In genomic region chr11:27296406-27296994, GRCh38 we compare ENCODE assay signal across 8 cellular contexts.
DNase-seq lines count a peak whose midpoint lies in the region; ATAC-seq, FAIRE-seq and TF ChIP-seq lines count a peak whose summit lies in the region.

No MANE protein-coding gene starts in this region.

- 0 out of 2 replicates have a peak, but pooled peaks cover 4% of the 10 kb centered on the region for H3K9me3 ChIP-seq in K562 (replicated peaks; ENCODE audit: control insufficient read depth, insufficient read depth, low read depth, low read length)

- no peak for TF ChIP-seq EP300 in K562 (IDR thresholded peaks at IDR 0.05; ENCODE audit: low read length)

- H3K4me2 ChIP-seq in K562 (ENCODE audit: insufficient read depth, low read length), result no peak overlapping the region

- no peak overlapping the region for H3K4me3 ChIP-seq in K562

- H4K20me1 ChIP-seq in K562 (replicated peaks; ENCODE audit: control insufficient read depth, insufficient read depth, low read length), result no peaks in the 10 kb centered on the region

- no peaks in the 10 kb centered on the region for H3K4me1 ChIP-seq in K562 (replicated peaks in 1 of 2; ENCODE audit: control insufficient read depth in 2 of 2, insufficient read depth in 2 of 2, low read length in 2 of 2)

- TF ChIP-seq POLR2A in K562 (conservative IDR thresholded peaks at IDR 0.05), result no peak

- TF ChIP-seq RAD21 in K562 (CRISPR knock-in tag; conservative IDR thresholded peaks at IDR 0.05 in 1 of 2, IDR thresholded peaks at IDR 0.05 in 1 of 2), result peak; percentile 82 to 87

- 5% methylated on average over 5 of the region's 5 CpGs for WGBS in K562 (ENCODE audit: insufficient coverage, low coverage, missing lambda C conversion rate)

- peak; percentile 82 for FAIRE-seq in K562 (lab: Jason Lieb, UNC)

- DNase-seq in AG08395 (ENCODE audit: low spot score), result peak; percentile 66
- peak; percentile 60 for DNase-seq in NCI-H2227 (lab: John Stamatoyannopoulos, UW; ENCODE audit: unreplicated experiment)
- DNase-seq in K562 (ENCODE audit: extremely low read depth in 1 of 4, low spot score in 3 of 4), result peak; percentile 22 to 67 (median 38)
- DNase-seq in left kidney (ENCODE audit: low read depth, low spot score), result peak; percentile 74
- DNase-seq in stimulated activated naive CD4-positive, alpha-beta T cell treated with Interleukin-2 at 50 U/mL for 16 hours (lab: John Stamatoyannopoulos, UW), result no peak

- CTCF ChIA-PET in K562 (lab: Yijun Ruan, JAX; ENCODE audit: low intra/inter-chr PET ratio), result interaction anchor here (2.4 kb wide), 1 partner anchor 113 kb away, joined by 9 read pairs; no protein-coding TSS in a partner anchor

- no TSS peak for BruUV-seq in K562 (replicated peaks; lab: Mats Ljungman, UMichigan)

- ATAC-seq in GM18517 (IDR thresholded peaks at IDR 0.05; ENCODE audit: unreplicated experiment) (peak; percentile 85), HG03095 (IDR thresholded peaks at IDR 0.05; ENCODE audit: unreplicated experiment) (peak; percentile 93), K562 (peak; percentile 95), GM19455 (IDR thresholded peaks at IDR 0.05; ENCODE audit: unreplicated experiment) (no peak)

- no peak overlapping the region for H3K27ac ChIP-seq in K562 (ENCODE audit: extremely low read depth, low read depth, low read length)

- in situ Hi-C loops in K562 (cut with MboI), result no loop called here

- TF ChIP-seq CTCF in K562 (IDR thresholded peaks at IDR 0.05 in 2 of 3, conservative IDR thresholded peaks at IDR 0.05 in 1 of 3; ENCODE audit: insufficient read depth in 2 of 3, low read depth in 1 of 3, low read length in 3 of 3), result peak; percentile 52 to 81 (median 64); a peak in 5 of 6 replicates

- no peaks in the 10 kb centered on the region for H3K36me3 ChIP-seq in K562 (ENCODE audit: control insufficient read depth, insufficient read depth, low read length)

- POLR2A ChIA-PET in K562 (lab: Yijun Ruan, JAX), result interaction anchor here (0.6 to 1.3 kb wide), 5 partner anchors 9 to 140 kb away, joined by 3 to 6 read pairs (median 5); no protein-coding TSS in a partner anchor

- H2AFZ ChIP-seq in K562 (ENCODE audit: low read depth, low read length), result peak overlapping the region; percentile 46; the same call in 1 of the 2 replicates

- H3K27me3 ChIP-seq in K562 (ENCODE audit: control insufficient read depth in 2 of 2, insufficient read depth in 2 of 2, low read length in 2 of 2), result no peaks in the 10 kb centered on the region

- no peaks in the 10 kb centered on the region for H3K79me2 ChIP-seq in K562 (ENCODE audit: control insufficient read depth, insufficient read depth, low read length)

- no peak overlapping the region for H3K9ac ChIP-seq in K562 (ENCODE audit: insufficient read depth in 1 of 2, low read depth in 2 of 2, low read length in 2 of 2)

- no peaks in the 10 kb centered on the region for H3K9me1 ChIP-seq in K562 (ENCODE audit: control insufficient read depth, insufficient read depth, low read length)

- intact Hi-C loops in K562 (cut with micrococcal nuclease), result loop anchor here (1.0 to 10.0 kb wide), 5 partner anchors 92 to 1012 kb away; partner anchors contain the start of gene LGR4

TF ChIP-seq in K562, 482 proteins besides CTCF, POLR2A, EP300 and RAD21:
- peak in 1 of 2 experiments; percentile 44; a peak in 1 of 4 replicates for TF ChIP-seq FOXK2 (conservative IDR thresholded peaks at IDR 0.05 in 1 of 2, IDR thresholded peaks at IDR 0.05 in 1 of 2; ENCODE audit: low read depth in 2 of 2)
- peak; percentile 48 for TF ChIP-seq SMC3 (conservative IDR thresholded peaks at IDR 0.05; ENCODE audit: insufficient read depth, low read depth, low read length)
- TF ChIP-seq FOXA3 (CRISPR knock-in tag; conservative IDR thresholded peaks at IDR 0.05 in 1 of 2, IDR thresholded peaks at IDR 0.05 in 1 of 2), result peak in 1 of 2 experiments; percentile 71; a peak in 1 of 4 replicates
- TF ChIP-seq DEAF1 (CRISPR knock-in tag; IDR thresholded peaks at IDR 0.05), result peak; percentile 57
- TF ChIP-seq ZSCAN29 (IDR thresholded peaks at IDR 0.05), result no peak
